ENCODE assay signal across 24 cellular contexts in the genomic region with DNA sequence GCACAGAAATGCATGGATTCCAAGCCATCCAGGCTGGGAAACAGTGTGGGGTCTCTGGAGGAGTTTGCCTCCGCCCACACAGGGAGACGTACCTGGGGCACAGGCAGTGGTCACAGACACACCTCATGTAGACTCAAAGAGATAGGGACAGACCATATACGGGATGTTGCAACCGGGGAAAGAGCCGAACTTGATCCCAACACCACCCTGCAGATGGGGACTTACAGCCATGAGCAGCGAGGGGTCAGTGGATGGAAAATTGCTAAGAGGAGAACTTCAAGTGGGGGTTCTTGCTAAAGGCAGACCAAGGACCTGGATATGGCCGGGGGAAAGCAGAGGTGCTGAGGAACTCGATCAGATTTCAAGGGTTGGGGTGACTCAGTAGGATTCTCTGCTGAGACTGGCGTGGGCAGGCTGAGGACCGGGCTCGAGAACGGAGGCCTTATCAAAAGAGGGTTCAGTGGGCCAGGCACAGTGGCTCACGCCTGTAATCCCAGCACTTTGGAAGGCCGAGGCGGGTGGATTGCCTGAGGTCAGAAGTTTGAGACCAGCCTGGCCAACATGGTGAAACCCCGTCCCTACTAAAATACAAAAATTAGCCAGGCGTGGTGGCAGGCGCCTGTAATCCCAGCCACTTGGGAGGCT. TPM values are rescaled to one million over a fixed set of nuclear protein-coding genes. Genes with fewer than 3 reads are reported as not detected.
DNase-seq lines count a peak whose midpoint lies in the region; FAIRE-seq and TF ChIP-seq lines count a peak whose summit lies in the region.
"Had no signal": no experiment of that assay in that cellular context is flagged by ENCODE, and none has a peak within 500 bp of the region (broad histone marks: within the 10 kb centered on the region; RNA-seq: fewer than 3 reads in every experiment).

No MANE protein-coding gene starts in this region.

- no peak for FAIRE-seq in astrocyte (lab: Jason Lieb, UNC)
- FAIRE-seq in GM19239 (lab: Jason Lieb, UNC), result no peak
- FAIRE-seq: D721Med, RCC 7860 had no signal

- TF ChIP-seq CTCF in astrocyte (IDR thresholded peaks at IDR 0.05; ENCODE audit: insufficient read depth, low read depth, low read length) (no peak), breast epithelium (IDR thresholded peaks at IDR 0.05) (no peak)

- H3K4me3 Mint-ChIP-seq in astrocyte (ENCODE audit: unreplicated experiment), result no peak overlapping the region
- H3K4me3 Mint-ChIP-seq: CD4-positive, CD25-positive, alpha-beta regulatory T cell had no signal

- WGBS in neuronal stem cell (ENCODE audit: extremely low coverage in 2 of 2, insufficient read length in 2 of 2, insufficient replicate concordance in 1 of 2), 2 donors, result no CpG with 5 or more reads among the region's 18 CpGs

- H4K20me1 ChIP-seq in astrocyte (ENCODE audit: insufficient read depth, low read length), result no peaks in the 10 kb centered on the region

- H3K79me1 ChIP-seq in neuronal stem cell (ENCODE audit: low read depth, low read length), result no peaks in the 10 kb centered on the region

- H3K36me3 ChIP-seq in astrocyte (ENCODE audit: insufficient read depth, low read length) (no peaks in the 10 kb centered on the region), neuronal stem cell (replicated peaks in 1 of 2; ENCODE audit: control insufficient read depth in 2 of 2, insufficient read depth in 2 of 2, low read length in 2 of 2) (no peaks in the 10 kb centered on the region), breast epithelium (no peaks in the 10 kb centered on the region)
- H3K36me3 ChIP-seq: BE2C, SJSA1 had no signal

- no peak for TF ChIP-seq POLR2A in breast epithelium (IDR thresholded peaks at IDR 0.05)

- H2BK12ac ChIP-seq in neuronal stem cell (ENCODE audit: low read length), result no peak overlapping the region

- H3K9me3 ChIP-seq in astrocyte (ENCODE audit: insufficient read depth, low read depth, low read length), result no peaks in the 10 kb centered on the region
- no peaks in the 10 kb centered on the region for H3K9me3 ChIP-seq in neuronal stem cell (replicated peaks in 1 of 2; ENCODE audit: control insufficient read depth in 2 of 2, insufficient read depth in 1 of 2, low read depth in 1 of 2, low read length in 2 of 2)
- H3K9me3 ChIP-seq in breast epithelium, result no peaks in the 10 kb centered on the region
- H3K9me3 ChIP-seq: BE2C, SJSA1 had no signal

- no peak overlapping the region for H4K91ac ChIP-seq in neuronal stem cell (ENCODE audit: low read depth, low read length, poor library complexity)

- no peak overlapping the region for H3K18ac ChIP-seq in neuronal stem cell (ENCODE audit: low read length)

- no peaks in the 10 kb centered on the region for H3K36me3 Mint-ChIP-seq in astrocyte (ENCODE audit: low read depth, unreplicated experiment)
- H3K36me3 Mint-ChIP-seq: CD4-positive, CD25-positive, alpha-beta regulatory T cell had no signal

- no peak overlapping the region for H4K8ac ChIP-seq in neuronal stem cell (ENCODE audit: low read depth, low read length)

- H3K14ac ChIP-seq in neuronal stem cell (ENCODE audit: low read length), result peak overlapping the region; percentile 1

- H3K27ac ChIP-seq in astrocyte (ENCODE audit: low read depth, low read length), result no peak overlapping the region
- H3K27ac ChIP-seq in neuronal stem cell (replicated peaks; ENCODE audit: low read length), result no peak overlapping the region
- no peak overlapping the region for H3K27ac ChIP-seq in breast epithelium
- H3K27ac ChIP-seq: 22Rv1, GM23248, KMS-11, SJSA1 had no signal

- H3K4me2 ChIP-seq in astrocyte (ENCODE audit: low read length) (no peak overlapping the region), neuronal stem cell (ENCODE audit: insufficient read depth, low read length, poor library complexity, severe bottlenecking) (no peak overlapping the region)
- H3K4me2 ChIP-seq: KMS-11 had no signal

- H2AFZ ChIP-seq in astrocyte (ENCODE audit: low read depth, low read length) (no peak overlapping the region), neuronal stem cell (ENCODE audit: low read length) (no peak overlapping the region)
- H2AFZ ChIP-seq: GM23248 had no signal

- H3K79me2 ChIP-seq in astrocyte (ENCODE audit: insufficient read depth, low read length), result no peaks in the 10 kb centered on the region

- H3K4me1 ChIP-seq in astrocyte (ENCODE audit: insufficient read depth, low read length) (peaks cover 8% of the 10 kb centered on the region), neuronal stem cell (ENCODE audit: control insufficient read depth in 2 of 2, insufficient read depth in 1 of 2, low read depth in 1 of 2, low read length in 2 of 2) (peaks cover 0 to 6% of the 10 kb centered on the region in 2 donors), breast epithelium (no peaks in the 10 kb centered on the region)

- intact Hi-C loops in breast epithelium (cut with DNase I; ENCODE audit: low total_unique reads), result no loop called here

- H3K4me1 Mint-ChIP-seq in astrocyte (ENCODE audit: low read depth, unreplicated experiment), result peaks cover 16% of the 10 kb centered on the region

- H3K27me3 ChIP-seq in astrocyte (ENCODE audit: insufficient read depth, low read length), result no peaks in the 10 kb centered on the region
- peaks cover 0 to 56% (median 2%) of the 10 kb centered on the region in 3 experiments for H3K27me3 ChIP-seq in neuronal stem cell (ENCODE audit: control insufficient read depth in 3 of 3, insufficient read depth in 3 of 3, low read depth in 1 of 3, low read length in 3 of 3)
- no peaks in the 10 kb centered on the region for H3K27me3 ChIP-seq in breast epithelium
- H3K27me3 ChIP-seq: BE2C, SJSA1 had no signal

- no peak overlapping the region for H2BK120ac ChIP-seq in neuronal stem cell (ENCODE audit: low read depth, low read length)

- H3K9ac ChIP-seq in astrocyte (ENCODE audit: low read length) (no peak overlapping the region), neuronal stem cell (ENCODE audit: low read depth, low read length, poor library complexity) (no peak overlapping the region)
- H3K9ac ChIP-seq: GM23248, KMS-11 had no signal

- no peak overlapping the region for H3K4ac ChIP-seq in neuronal stem cell (ENCODE audit: low read length)

- peaks cover 2% of the 10 kb centered on the region for H3K9me3 Mint-ChIP-seq in astrocyte (ENCODE audit: unreplicated experiment)
- H3K9me3 Mint-ChIP-seq: CD4-positive, CD25-positive, alpha-beta regulatory T cell; H9 had no signal

- no peak overlapping the region for H3K23ac ChIP-seq in neuronal stem cell (ENCODE audit: low read depth, low read length, poor library complexity)

- DNase-seq in SKM-1 treated with dmso at 0.1 percent for 144 hours (lab: John Stamatoyannopoulos, UW; ENCODE audit: unreplicated experiment) (peak; percentile 23), SKM-1 (lab: John Stamatoyannopoulos, UW; ENCODE audit: unreplicated experiment) (no peak), astrocyte (ENCODE audit: low read depth) (no peak), neuronal stem cell (ENCODE audit: low spot score) (no peak), NCI-H2029 (lab: John Stamatoyannopoulos, UW) (no peak), breast epithelium (ENCODE audit: low spot score in 2 of 2) (no peak), NCI-H2171 (lab: John Stamatoyannopoulos, UW) (no peak), GM19239 (ENCODE audit: insufficient read length, low spot score) (no peak)
- DNase-seq: ACHN; BE2C; CD4-positive, CD25-positive, alpha-beta regulatory T cell; GM23248; H9; MM.1S; NCI-H2029 treated with DMSO at 0.1 percent for 48 hours; NCI-H226; NCI-H510A; Right ventricle myocardium superior had no signal

- H3K27me3 Mint-ChIP-seq in astrocyte (ENCODE audit: low read depth, unreplicated experiment), result peaks cover 28% of the 10 kb centered on the region

- H2BK5ac ChIP-seq in neuronal stem cell (ENCODE audit: low read length), result no peak overlapping the region

- no peak overlapping the region for H3K4me3 ChIP-seq in astrocyte (ENCODE audit: insufficient read depth, low read depth, low read length)
- no peak overlapping the region for H3K4me3 ChIP-seq in neuronal stem cell (ENCODE audit: low read length in 2 of 2)
- no peak overlapping the region for H3K4me3 ChIP-seq in breast epithelium
- H3K4me3 ChIP-seq: GM23248, SJSA1 had no signal

- no peak overlapping the region for H2BK15ac ChIP-seq in neuronal stem cell (ENCODE audit: low read length)

- H2AK5ac ChIP-seq in neuronal stem cell (ENCODE audit: low read depth, low read length), result no peak overlapping the region

- peak overlapping the region; percentile 53 for H3K27ac Mint-ChIP-seq in astrocyte (ENCODE audit: unreplicated experiment)
- H3K27ac Mint-ChIP-seq: CD4-positive, CD25-positive, alpha-beta regulatory T cell had no signal

RNA-seq across cellular contexts. Expression of gene DNAH17, which starts 12.0 kb away (rescaled TPM):
- total RNA-seq in astrocyte (0.12 and 0.14 TPM in 2 replicates), breast epithelium (under 1 TPM in 2 of 3 donors, not detected in 1; 0.15 to 0.33 TPM)
- polyA plus RNA-seq in neuronal stem cell (2013, experiment 1 of 2), result 0.03 TPM
- polyA plus RNA-seq in neuronal stem cell (2013, experiment 2 of 2), result 0.04 TPM
- total RNA-seq: GM23248, HT-29, Right ventricle myocardium superior, SJSA1 had no signal
